ENCODE assay signal across 30 cellular contexts in the genomic region with DNA sequence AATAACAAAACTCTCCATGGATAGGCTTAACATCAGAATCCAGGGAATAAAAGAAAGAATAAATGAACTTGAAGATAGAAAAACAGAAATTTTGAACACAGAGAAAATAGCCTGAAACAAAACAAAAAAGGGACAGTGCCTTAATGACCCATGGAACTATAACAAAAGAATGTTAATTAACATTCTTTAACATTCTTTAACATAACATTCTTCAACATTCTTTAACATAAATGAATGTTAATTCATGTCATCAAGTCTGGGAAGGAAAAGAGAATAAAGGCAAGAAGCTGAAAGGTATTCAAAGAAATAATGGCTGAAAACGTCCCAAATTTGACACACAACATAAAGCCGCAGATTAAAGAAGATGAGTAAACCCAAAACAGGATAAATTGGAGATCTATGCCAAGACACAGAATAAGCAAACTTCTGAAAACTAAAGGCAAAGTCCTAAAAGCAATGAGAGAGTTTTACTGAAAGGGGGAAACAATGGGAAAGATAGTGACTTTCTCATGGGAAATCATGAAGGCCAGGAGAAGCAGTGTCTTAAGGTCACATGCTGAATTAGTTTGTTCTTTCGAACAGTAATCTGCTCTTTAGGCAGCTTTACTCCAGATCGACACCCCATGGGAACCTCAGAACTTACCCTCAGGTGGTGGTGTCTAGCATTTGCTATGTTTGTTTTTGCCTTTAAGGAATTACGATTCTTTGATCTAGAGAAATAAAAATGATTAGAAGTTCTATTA.
"Had no signal": no experiment of that assay in that cellular context is flagged by ENCODE, and none has a peak within 500 bp of the region (broad histone marks: within the 10 kb centered on the region; RNA-seq: fewer than 3 reads in every experiment).

No MANE protein-coding gene starts in this region.

- H3K27me3 ChIP-seq: adrenal gland, body of pancreas, colonic mucosa, gastroesophageal sphincter, tibial nerve had no signal

- H3K4me1 ChIP-seq: adrenal gland, body of pancreas, gastroesophageal sphincter, tibial nerve had no signal

- H3K36me3 ChIP-seq: adrenal gland, colonic mucosa, gastroesophageal sphincter, tibial nerve had no signal

- DNase-seq: activated CD4-positive, alpha-beta T cell treated with anti-CD3 and anti-CD28 coated beads for 48 hours; activated CD4-positive, alpha-beta T cell treated with anti-CD3 and anti-CD28 coated beads, Interleukin-2, amount 50 U/mL, for 48 hours; activated CD8-positive, alpha-beta memory T cell treated with anti-CD3 and anti-CD28 coated beads for 24 hours; activated effector memory CD4-positive, alpha-beta T cell treated with Interleukin-2 at 50 U/mL for 16 hours; activated naive CD4-positive, alpha-beta T cell treated with Interleukin-2 at 50 U/mL for 16 hours; adrenal gland; aorta; body of pancreas; colonic mucosa; effector memory CD4-positive, alpha-beta T cell; erythroblast; head of caudate nucleus; hypothalamus; left cardiac atrium; left ventricle myocardium superior; naive B cell; posterior cingulate gyrus; right cardiac atrium; stimulated activated CD4-positive, alpha-beta T cell treated with anti-CD3 and anti-CD28 coated beads, Interleukin-15, amount 100 ng/mL, for 24 hours; stimulated activated CD4-positive, alpha-beta T cell treated with anti-CD3 and anti-CD28 coated beads, Interleukin-2, amount 100 ng/mL, for 24 hours; stimulated activated naive CD4-positive, alpha-beta T cell; SW 1271; T-helper 9 cell had no signal

- H3K9me3 ChIP-seq: adrenal gland, body of pancreas, colonic mucosa had no signal

- H3K27ac Mint-ChIP-seq: activated naive CD8-positive, alpha-beta T cell; T-helper 1 cell treated with Interleukin-12 subunit alpha and Interleukin-12 subunit beta and Interleukin-4 antibody, amounts not matched to agents 30 μg/mL and 1 μg/mL, for 36 hours had no signal

- H3K4me3 ChIP-seq: adrenal gland, body of pancreas, colonic mucosa, gastroesophageal sphincter, tibial nerve had no signal

- H3K4me3 Mint-ChIP-seq: activated naive CD8-positive, alpha-beta T cell; neural crest cell; T-helper 1 cell treated with Interleukin-12 subunit alpha and Interleukin-12 subunit beta and Interleukin-4 antibody, amounts not matched to agents 30 μg/mL and 1 μg/mL, for 36 hours had no signal

- H3K27me3 Mint-ChIP-seq: activated naive CD8-positive, alpha-beta T cell had no signal

- H3K27ac ChIP-seq: adrenal gland, body of pancreas, colonic mucosa, gastroesophageal sphincter, tibial nerve, VCaP had no signal

- H3K4me1 Mint-ChIP-seq: naive B cell had no signal

- H3K36me3 Mint-ChIP-seq: activated naive CD8-positive, alpha-beta T cell had no signal

- ATAC-seq: activated CD4-positive, CD25-positive, alpha-beta regulatory T cell treated with anti-CD3 and anti-CD28 coated beads, Interleukin-2, amount 50 U/mL, for 24 hours; body of pancreas; gastroesophageal sphincter; left cardiac atrium; right cardiac atrium had no signal
